13 cellular contexts compared by ENCODE assay signal in genomic region chr13:98875146-98875729, GRCh38.
DNase-seq lines count a peak whose midpoint lies in the region; ATAC-seq, FAIRE-seq and TF ChIP-seq lines count a peak whose summit lies in the region.
"Had no signal": no experiment of that assay in that cellular context is flagged by ENCODE, and none has a peak within 500 bp of the region (broad histone marks: within the 10 kb centered on the region; RNA-seq: fewer than 3 reads in every experiment).

No MANE protein-coding gene starts in this region.

- TF ChIP-seq POLR2A in H1 (IDR thresholded peaks at IDR 0.05; ENCODE audit: control extremely low read depth in 1 of 2, low read depth in 2 of 2, low read length in 2 of 2) = no peak
- no peak for TF ChIP-seq POLR2A in adrenal gland (IDR thresholded peaks at IDR 0.05)

- H3K27me3 ChIP-seq in H1 (replicated peaks in 1 of 4; ENCODE audit: control insufficient read depth in 3 of 4, extremely low read depth in 1 of 4, insufficient read depth in 3 of 4, low read length in 3 of 4) (no peaks in the 10 kb centered on the region), adrenal gland (no peaks in the 10 kb centered on the region)
- H3K27me3 ChIP-seq: transverse colon had no signal

- peak; percentile 72 for FAIRE-seq in H1 (lab: Jason Lieb, UNC)
- FAIRE-seq: keratinocyte, small intestine had no signal

- no peaks in the 10 kb centered on the region for H3K79me2 ChIP-seq in H1 (ENCODE audit: control insufficient read depth in 1 of 2, insufficient read depth in 2 of 2, low read length in 2 of 2)

- peak overlapping the region; percentile 60 for H3K18ac ChIP-seq in H1 (ENCODE audit: extremely low read depth, low read length)

- peaks cover 2 to 14% (median 13%) of the 10 kb centered on the region in 4 experiments; a peak in 5 of 7 replicates for H3K4me1 ChIP-seq in H1 (replicated peaks in 1 of 4; ENCODE audit: control insufficient read depth in 3 of 4, insufficient read depth in 4 of 4, low read length in 3 of 4)
- no peaks in the 10 kb centered on the region for H3K4me1 ChIP-seq in adrenal gland (replicated peaks in 1 of 2)
- H3K4me1 ChIP-seq: transverse colon had no signal

- H4K91ac ChIP-seq in H1 (replicated peaks; ENCODE audit: insufficient read length, low read length) = peak overlapping the region; percentile 86

- no peak overlapping the region for H3K9ac ChIP-seq in H1 (replicated peaks in 1 of 4; ENCODE audit: extremely low read depth in 1 of 4, low read depth in 3 of 4, low read length in 3 of 4)

- H4K8ac ChIP-seq in H1 (ENCODE audit: extremely low read depth, insufficient read depth, low read length) = no peak overlapping the region

- TF ChIP-seq RAD21 in H1 (IDR thresholded peaks at IDR 0.05 in 1 of 2, conservative IDR thresholded peaks at IDR 0.05 in 1 of 2; ENCODE audit: low read depth in 2 of 2, low read length in 2 of 2) = no peak

- TF ChIP-seq EP300 in H1 (IDR thresholded peaks at IDR 0.05; ENCODE audit: borderline replicate concordance in 1 of 2, low read depth in 2 of 2, low read length in 2 of 2) = no peak; a peak in 1 of 3 replicates

- ATAC-seq in GM18517 (IDR thresholded peaks at IDR 0.05; ENCODE audit: unreplicated experiment) = peak; percentile 97
- peak; percentile 91 for ATAC-seq in GM21447 (IDR thresholded peaks at IDR 0.05; ENCODE audit: unreplicated experiment)
- ATAC-seq in HG03159 (IDR thresholded peaks at IDR 0.05; ENCODE audit: unreplicated experiment) = peak; percentile 90

- 0 out of 2 replicates have a peak overlapping the region, but pooled peaks have one; percentile 57 for H2AK5ac ChIP-seq in H1 (ENCODE audit: low read depth, low read length)

- WGBS in H1 (ENCODE audit: extremely low coverage in 1 of 2, insufficient coverage in 1 of 2, insufficient read length in 1 of 2, insufficient replicate concordance in 2 of 2, low coverage in 1 of 2, low lambda C conversion rate in 2 of 2, missing lambda C conversion rate in 1 of 2), 2 experiments = 27% methylated on average over 1 of the region's 1 CpG; no CpG with 5 or more reads in 1 of the 2 experiments
- WGBS in adrenal gland, 4 donors = 52 to 72% (median 59%) methylated on average over 1 of the region's 1 CpG

- H3K4me2 ChIP-seq in H1 (ENCODE audit: insufficient read depth in 1 of 2, low read depth in 2 of 2, low read length in 2 of 2) = peak overlapping the region; percentile 29 to 51; a peak in 3 of 4 replicates

- H2BK5ac ChIP-seq in H1 (ENCODE audit: low read depth, low read length) = peak overlapping the region; percentile 76

- H3K56ac ChIP-seq in H1 (replicated peaks; ENCODE audit: insufficient read length, low read depth, low read length) = no peak overlapping the region

- no peak overlapping the region for H3K14ac ChIP-seq in H1 (ENCODE audit: insufficient read length)

- peak overlapping the region; percentile 78; the same call in 1 of the 2 replicates for H2BK12ac ChIP-seq in H1 (ENCODE audit: low read depth, low read length)

- H3K4me3 ChIP-seq in H1 (ENCODE audit: extremely low read depth in 1 of 4, insufficient read depth in 2 of 4, low read depth in 3 of 4, low read length in 4 of 4) (peak overlapping the region in 1 of 4 experiments; percentile 9; a peak in 1 of 8 replicates), adrenal gland (no peak overlapping the region)
- H3K4me3 ChIP-seq: transverse colon had no signal

- no peak overlapping the region for H3K23ac ChIP-seq in H1 (ENCODE audit: insufficient read length)

- intact Hi-C loops in adrenal gland (cut with DNase I) = loop anchor here in 1 of 2 donors (10.0 kb wide), 1 partner anchor 50 kb away; no protein-coding TSS in a partner anchor

- no peaks in the 10 kb centered on the region for H4K20me1 ChIP-seq in H1 (replicated peaks in 1 of 2; ENCODE audit: control insufficient read depth in 1 of 2, insufficient read depth in 2 of 2, low read length in 2 of 2)

- peak overlapping the region; percentile 93 for H2BK120ac ChIP-seq in H1 (replicated peaks; ENCODE audit: low read depth, low read length)

- H2AFZ ChIP-seq in H1 (ENCODE audit: low read length) = no peak overlapping the region

- H3K27ac ChIP-seq in H1 (ENCODE audit: low read depth, low read length) (peak overlapping the region; percentile 62; the same call in 1 of the 2 replicates), adrenal gland (no peak overlapping the region)
- H3K27ac ChIP-seq: transverse colon had no signal

- no peaks in the 10 kb centered on the region for H3K23me2 ChIP-seq in H1 (ENCODE audit: low read depth, low read length)

- DNase-seq in H1 (ENCODE audit: low read depth in 1 of 2, low spot score in 2 of 2) = no peak
- no peak for DNase-seq in ureter (ENCODE audit: low spot score)
- DNase-seq in adrenal gland = no peak
- no peak for DNase-seq in EL
- no peak for DNase-seq in COLO829 (ENCODE audit: low spot score)
- DNase-seq: activated CD4-positive, alpha-beta T cell treated with anti-CD3 and anti-CD28 coated beads, Interleukin-2, amount 50 U/mL, for 1 hour; NCI-H774; small intestine; transverse colon had no signal

- no peak overlapping the region for H2BK15ac ChIP-seq in H1 (ENCODE audit: low read length)

- peak overlapping the region; percentile 74; the same call in 1 of the 2 replicates for H2BK20ac ChIP-seq in H1 (ENCODE audit: low read length)

- peak overlapping the region; percentile 4 for H3K4ac ChIP-seq in H1 (replicated peaks; ENCODE audit: insufficient read length, low read depth, low read length)

- H3K36me3 ChIP-seq in H1 (ENCODE audit: control insufficient read depth in 2 of 4, insufficient read depth in 4 of 4, low read length in 3 of 4) (peaks cover 0 to 11% (median 3%) of the 10 kb centered on the region in 4 experiments; a peak in 3 of 8 replicates), adrenal gland (replicated peaks in 1 of 2) (peaks cover 0 to 19% of the 10 kb centered on the region in 2 donors)

- POLR2A ChIA-PET in H1 (lab: Charles Lee; ENCODE audit: partially characterized antibody) = interaction anchor here (0.6 to 1.5 kb wide), 4 partner anchors 14 to 849 kb away, joined by 3 to 6 read pairs (median 5); no protein-coding TSS in a partner anchor

- TF ChIP-seq CTCF in H1 (IDR thresholded peaks at IDR 0.05; ENCODE audit: control extremely low read depth in 1 of 3, insufficient read depth in 1 of 3, low read depth in 1 of 3, low read length in 3 of 3) (no peak), adrenal gland (IDR thresholded peaks at IDR 0.05) (no peak)

- CTCF ChIA-PET in H1 (lab: Charles Lee; ENCODE audit: partially characterized antibody) = interaction anchor here (0.7 to 10.1 kb wide), 13 partner anchors 8 to 506 kb away, joined by 3 to 71 read pairs (median 3); no protein-coding TSS in a partner anchor

- peak overlapping the region; percentile 28 for H4K5ac ChIP-seq in H1 (ENCODE audit: insufficient read length, low read depth, low read length)

- H3K9me3 ChIP-seq in H1 (ENCODE audit: insufficient read depth in 2 of 2, low read depth in 1 of 2, low read length in 1 of 2) = peaks cover 11 to 14% of the 10 kb centered on the region in 2 experiments
- no peaks in the 10 kb centered on the region for H3K9me3 ChIP-seq in adrenal gland (replicated peaks in 1 of 3)
- H3K9me3 ChIP-seq: transverse colon had no signal

- H3K79me1 ChIP-seq in H1 (ENCODE audit: low read depth, low read length) = no peaks in the 10 kb centered on the region

TF ChIP-seq in H1, 55 proteins besides CTCF, POLR2A, EP300 and RAD21:
- TF ChIP-seq TEAD4 (IDR thresholded peaks at IDR 0.05; ENCODE audit: low read depth, low read length) = peak; percentile 97
- no peak for TF ChIP-seq YY1 (IDR thresholded peaks at IDR 0.05; ENCODE audit: low read depth, low read length)
